ENCODE assay signal across 23 cellular contexts in the genomic region with DNA sequence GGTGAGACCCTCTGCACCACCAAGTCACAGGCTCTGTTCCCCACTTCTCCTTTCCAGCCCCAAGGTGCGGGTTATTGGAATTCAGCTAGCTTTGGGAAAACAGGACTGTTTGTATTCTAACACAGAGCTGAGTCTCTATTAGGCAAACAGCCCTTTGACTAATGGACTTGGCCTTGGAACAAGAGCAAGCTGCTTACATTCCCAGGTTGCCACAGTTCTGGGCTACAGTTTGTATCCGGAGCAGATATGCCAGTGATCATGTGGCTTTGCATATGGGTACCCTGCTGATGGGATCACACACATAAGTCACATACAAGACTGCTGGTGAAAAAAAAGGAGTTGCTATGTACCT.
DNase-seq lines count a peak whose midpoint lies in the region; ATAC-seq, FAIRE-seq and TF ChIP-seq lines count a peak whose summit lies in the region.
"Had no signal": no experiment of that assay in that cellular context is flagged by ENCODE, and none has a peak within 500 bp of the region (broad histone marks: within the 10 kb centered on the region; RNA-seq: fewer than 3 reads in every experiment).

No MANE protein-coding gene starts in this region.

- H3K27me3 ChIP-seq in PC-3 (ENCODE audit: low read length) = no peaks in the 10 kb centered on the region
- no peaks in the 10 kb centered on the region for H3K27me3 ChIP-seq in pancreas
- H3K27me3 ChIP-seq: cardiac muscle cell, Peyer's patch had no signal

- H3K9me2 ChIP-seq in PC-3 (replicated peaks; ENCODE audit: low read length) = no peaks in the 10 kb centered on the region

- H3K9ac ChIP-seq in PC-3 (ENCODE audit: low read length) = no peak overlapping the region

- no peak overlapping the region for H3K4me2 ChIP-seq in PC-3 (ENCODE audit: low read length)

- TF ChIP-seq CTCF in PC-3 (conservative IDR thresholded peaks at IDR 0.05; ENCODE audit: low read depth, low read length) = no peak
- TF ChIP-seq CTCF in pancreas (IDR thresholded peaks at IDR 0.05) = no peak

- H3K27ac ChIP-seq in PC-3 (ENCODE audit: low read length) (no peak overlapping the region), pancreas (peak overlapping the region; percentile 76 to 87 (median 78))
- H3K27ac ChIP-seq: C4-2B, cardiac muscle cell, Peyer's patch, SJCRH30, spleen had no signal

- H2AFZ ChIP-seq in PC-3 (ENCODE audit: low read length) = no peak overlapping the region

- ATAC-seq in PC-3 (peak; percentile 23; the same call in 1 of the 2 replicates), pancreas (peak; percentile 96 to 97 (median 97)), GM19463 (IDR thresholded peaks at IDR 0.05; ENCODE audit: unreplicated experiment) (no peak), HG03432 (IDR thresholded peaks at IDR 0.05; ENCODE audit: unreplicated experiment) (no peak)
- ATAC-seq: activated T-cell treated with anti-CD3 and anti-CD28 coated beads, Interleukin-2, amount 50 U/mL, for 4 hours; K562; naive thymus-derived CD8-positive, alpha-beta T cell; stimulated activated memory B cell treated with anti-CD40 and anti-IgM and Interleukin-4, amounts not matched to agents 10 μg/mL and 1 μg/mL and 100 μg/mL, for 72 hours had no signal

- CTCF ChIA-PET in PC-3 (lab: Charles Lee) = no interaction called here

- FAIRE-seq in pancreas (lab: Jason Lieb, UNC) = no peak
- FAIRE-seq: K562 had no signal

- peaks cover 2% of the 10 kb centered on the region for H3K36me3 ChIP-seq in PC-3 (ENCODE audit: low read depth, low read length)
- no peaks in the 10 kb centered on the region for H3K36me3 ChIP-seq in pancreas
- H3K36me3 ChIP-seq: cardiac muscle cell, HAP-1, Peyer's patch, SJCRH30, spleen had no signal

- POLR2A ChIA-PET in PC-3 (lab: Charles Lee; ENCODE audit: unreplicated experiment) = no interaction called here

- DNase-seq in G401 (ENCODE audit: low spot score) (peak; percentile 98), PC-3 (no peak), cerebellum (ENCODE audit: low spot score) (peak; percentile 86), pancreas (peak in 4 of 6 donors; percentile 79 to 88 (median 82)), middle frontal gyrus (ENCODE audit: extremely low spot score, low spot score) (no peak)
- DNase-seq: activated CD4-positive, alpha-beta T cell treated with anti-CD3 and anti-CD28 coated beads for 48 hours; activated naive CD4-positive, alpha-beta T cell; activated T-cell treated with anti-CD3 and anti-CD28 coated beads, Interleukin-2, amount 50 U/mL, for 4 hours; Calu3; naive thymus-derived CD8-positive, alpha-beta T cell; NCI-H1436 treated with DMSO at 0.1 percent for 48 hours; Peyer's patch; SJCRH30; spleen; stimulated activated CD4-positive, alpha-beta T cell treated with anti-CD3 and anti-CD28 coated beads, Interleukin-2, amount 100 ng/mL, for 48 hours had no signal

- H3F3A ChIP-seq in PC-3 (ENCODE audit: low read length, unreplicated experiment) = no peaks in the 10 kb centered on the region

- WGBS in pancreas, 2 donors = 9 to 17% methylated on average over 2 of the region's 2 CpGs

- H3K9me3 ChIP-seq in PC-3 (ENCODE audit: low read length) (peaks cover 3% of the 10 kb centered on the region), pancreas (no peaks in the 10 kb centered on the region)
- H3K9me3 ChIP-seq: HAP-1, Peyer's patch, SJCRH30 had no signal

- H3K4me3 ChIP-seq in PC-3 (ENCODE audit: low read length) (no peak overlapping the region), pancreas (no peak overlapping the region)
- H3K4me3 ChIP-seq: cardiac muscle cell, dorsolateral prefrontal cortex, HAP-1, K562, Peyer's patch, SJCRH30, spleen had no signal

- H3K4me1 ChIP-seq in PC-3 (ENCODE audit: insufficient read depth, low read length) (peaks cover 12% of the 10 kb centered on the region), pancreas (peaks cover 13 to 19% (median 14%) of the 10 kb centered on the region in 3 donors)
- H3K4me1 ChIP-seq: HAP-1, Peyer's patch, SJCRH30 had no signal

- H4K20me1 ChIP-seq in PC-3 (ENCODE audit: low read length) = no peaks in the 10 kb centered on the region

- in situ Hi-C loops in G401 (cut with HindIII; ENCODE audit: low sequenced_read_pairs) = no loop called here

- H3K79me2 ChIP-seq in PC-3 (ENCODE audit: low read length) = no peaks in the 10 kb centered on the region

- no TSS peak for BruUV-seq in PC-3 (replicated peaks; lab: Mats Ljungman, UMichigan)

- intact Hi-C loops in PC-3 (cut with micrococcal nuclease) = no loop called here
- intact Hi-C loops in pancreas (cut with DNase I) = no loop called here

Comparison
In these comparisons a context has a peak if more than half of its experiments do, and no peak if none do; other contexts are left out.
1. DNase-seq: peak in G401 (single experiment), cerebellum (single experiment) and pancreas (4 of 6); none in PC-3 (single experiment) and middle frontal gyrus (single experiment).
2. ATAC-seq: peak in PC-3 (single experiment) and pancreas (4 of 4); none in GM19463 (single experiment) and HG03432 (single experiment).